ENCODE assay signal across 1 cellular context in the genomic region with DNA sequence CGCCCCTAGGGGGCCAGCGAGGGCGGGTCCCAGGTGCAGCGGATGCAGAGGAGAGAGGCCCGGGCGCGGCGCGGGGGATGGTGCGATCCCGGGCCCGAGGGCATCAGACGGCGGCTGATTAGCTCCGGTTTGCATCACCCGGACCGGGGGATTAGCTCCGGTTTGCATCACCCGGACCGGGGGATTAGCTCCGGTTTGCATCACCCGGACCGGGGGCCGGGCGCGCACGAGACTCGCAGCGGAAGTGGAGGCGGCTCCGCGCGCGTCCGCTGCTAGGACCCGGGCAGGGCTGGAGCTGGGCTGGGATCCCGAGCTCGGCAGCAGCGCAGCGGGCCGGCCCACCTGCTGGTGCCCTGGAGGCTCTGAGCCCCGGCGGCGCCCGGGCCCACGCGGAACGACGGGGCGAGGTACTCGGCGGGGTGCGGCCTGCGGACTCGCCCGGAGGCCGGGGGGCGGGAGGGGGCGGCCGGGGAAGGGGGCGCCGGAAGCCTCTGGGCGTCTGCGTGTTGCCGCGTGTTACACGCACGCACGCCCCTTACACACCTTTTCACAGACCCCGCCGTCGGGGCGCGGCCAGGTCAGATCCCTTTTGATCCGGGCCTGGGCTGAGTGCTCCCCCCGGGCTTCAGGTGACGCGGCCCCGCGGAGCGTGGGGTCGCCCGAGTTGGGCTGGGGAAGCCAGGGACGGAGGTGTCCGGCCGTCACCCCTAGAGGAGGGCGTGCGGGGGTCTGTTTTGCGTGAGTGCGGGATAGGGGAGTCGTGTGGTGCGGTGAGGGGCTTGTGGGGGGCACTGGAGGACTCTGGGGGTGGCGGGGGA.
TF ChIP-seq lines count a peak whose summit lies in the region.

No MANE protein-coding gene starts in this region.

TF ChIP-seq in K562, 482 proteins besides CTCF, POLR2A, EP300 and RAD21 (continued from another document and continues in another):
- TF ChIP-seq, protein P1, sequence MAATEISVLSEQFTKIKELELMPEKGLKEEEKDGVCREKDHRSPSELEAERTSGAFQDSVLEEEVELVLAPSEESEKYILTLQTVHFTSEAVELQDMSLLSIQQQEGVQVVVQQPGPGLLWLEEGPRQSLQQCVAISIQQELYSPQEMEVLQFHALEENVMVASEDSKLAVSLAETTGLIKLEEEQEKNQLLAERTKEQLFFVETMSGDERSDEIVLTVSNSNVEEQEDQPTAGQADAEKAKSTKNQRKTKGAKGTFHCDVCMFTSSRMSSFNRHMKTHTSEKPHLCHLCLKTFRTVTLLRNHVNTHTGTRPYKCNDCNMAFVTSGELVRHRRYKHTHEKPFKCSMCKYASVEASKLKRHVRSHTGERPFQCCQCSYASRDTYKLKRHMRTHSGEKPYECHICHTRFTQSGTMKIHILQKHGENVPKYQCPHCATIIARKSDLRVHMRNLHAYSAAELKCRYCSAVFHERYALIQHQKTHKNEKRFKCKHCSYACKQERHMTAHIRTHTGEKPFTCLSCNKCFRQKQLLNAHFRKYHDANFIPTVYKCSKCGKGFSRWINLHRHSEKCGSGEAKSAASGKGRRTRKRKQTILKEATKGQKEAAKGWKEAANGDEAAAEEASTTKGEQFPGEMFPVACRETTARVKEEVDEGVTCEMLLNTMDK (IDR thresholded peaks at IDR 0.05; ENCODE audit: borderline replicate concordance, insufficient read depth, low read depth, low read length, poor library complexity, severe bottlenecking), result peak; percentile 78
- TF ChIP-seq, protein P2, sequence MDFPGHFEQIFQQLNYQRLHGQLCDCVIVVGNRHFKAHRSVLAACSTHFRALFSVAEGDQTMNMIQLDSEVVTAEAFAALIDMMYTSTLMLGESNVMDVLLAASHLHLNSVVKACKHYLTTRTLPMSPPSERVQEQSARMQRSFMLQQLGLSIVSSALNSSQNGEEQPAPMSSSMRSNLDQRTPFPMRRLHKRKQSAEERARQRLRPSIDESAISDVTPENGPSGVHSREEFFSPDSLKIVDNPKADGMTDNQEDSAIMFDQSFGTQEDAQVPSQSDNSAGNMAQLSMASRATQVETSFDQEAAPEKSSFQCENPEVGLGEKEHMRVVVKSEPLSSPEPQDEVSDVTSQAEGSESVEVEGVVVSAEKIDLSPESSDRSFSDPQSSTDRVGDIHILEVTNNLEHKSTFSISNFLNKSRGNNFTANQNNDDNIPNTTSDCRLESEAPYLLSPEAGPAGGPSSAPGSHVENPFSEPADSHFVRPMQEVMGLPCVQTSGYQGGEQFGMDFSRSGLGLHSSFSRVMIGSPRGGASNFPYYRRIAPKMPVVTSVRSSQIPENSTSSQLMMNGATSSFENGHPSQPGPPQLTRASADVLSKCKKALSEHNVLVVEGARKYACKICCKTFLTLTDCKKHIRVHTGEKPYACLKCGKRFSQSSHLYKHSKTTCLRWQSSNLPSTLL (IDR thresholded peaks at IDR 0.05), result no peak
- TF ChIP-seq ZSCAN29 (IDR thresholded peaks at IDR 0.05) (peak; percentile 23; the same call in 1 of the 2 replicates), SAP30 (IDR thresholded peaks at IDR 0.05; ENCODE audit: borderline replicate concordance, insufficient read depth, low read depth, low read length, poor library complexity, severe bottlenecking) (peak; percentile 60), YY1 (IDR thresholded peaks at IDR 0.05; ENCODE audit: borderline replicate concordance in 1 of 3, control insufficient read depth in 1 of 3, extremely low read depth in 1 of 3, insufficient read depth in 3 of 3, insufficient read length in 1 of 3, insufficient replicate concordance in 2 of 3, low read depth in 1 of 3, low read length in 2 of 3) (peak in 1 of 3 experiments; percentile 53), SOX6 (IDR thresholded peaks at IDR 0.05) (peak; percentile 81), ZNF224 (CRISPR knock-in tag; IDR thresholded peaks at IDR 0.05) (no peak), ZNF134 (CRISPR knock-in tag; conservative IDR thresholded peaks at IDR 0.05) (no peak), ZNF41 (CRISPR knock-in tag; conservative IDR thresholded peaks at IDR 0.05) (0 out of 2 replicates have a peak, but pooled peaks have one; percentile 49), MEF2A (IDR thresholded peaks at IDR 0.05; ENCODE audit: control insufficient read depth, low read depth, low read length) (no peak), ADNP (tag; IDR thresholded peaks at IDR 0.05) (no peak), ZNF184 (CRISPR knock-in tag; IDR thresholded peaks at IDR 0.05) (no peak)
- TF ChIP-seq, protein P3, sequence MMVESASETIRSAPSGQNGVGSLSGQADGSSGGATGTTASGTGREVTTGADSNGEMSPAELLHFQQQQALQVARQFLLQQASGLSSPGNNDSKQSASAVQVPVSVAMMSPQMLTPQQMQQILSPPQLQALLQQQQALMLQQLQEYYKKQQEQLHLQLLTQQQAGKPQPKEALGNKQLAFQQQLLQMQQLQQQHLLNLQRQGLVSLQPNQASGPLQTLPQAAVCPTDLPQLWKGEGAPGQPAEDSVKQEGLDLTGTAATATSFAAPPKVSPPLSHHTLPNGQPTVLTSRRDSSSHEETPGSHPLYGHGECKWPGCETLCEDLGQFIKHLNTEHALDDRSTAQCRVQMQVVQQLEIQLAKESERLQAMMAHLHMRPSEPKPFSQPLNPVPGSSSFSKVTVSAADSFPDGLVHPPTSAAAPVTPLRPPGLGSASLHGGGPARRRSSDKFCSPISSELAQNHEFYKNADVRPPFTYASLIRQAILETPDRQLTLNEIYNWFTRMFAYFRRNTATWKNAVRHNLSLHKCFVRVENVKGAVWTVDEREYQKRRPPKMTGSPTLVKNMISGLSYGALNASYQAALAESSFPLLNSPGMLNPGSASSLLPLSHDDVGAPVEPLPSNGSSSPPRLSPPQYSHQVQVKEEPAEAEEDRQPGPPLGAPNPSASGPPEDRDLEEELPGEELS (CRISPR knock-in tag; IDR thresholded peaks at IDR 0.05; ENCODE audit: borderline replicate concordance), result peak; percentile 90
- TF ChIP-seq, protein P4, sequence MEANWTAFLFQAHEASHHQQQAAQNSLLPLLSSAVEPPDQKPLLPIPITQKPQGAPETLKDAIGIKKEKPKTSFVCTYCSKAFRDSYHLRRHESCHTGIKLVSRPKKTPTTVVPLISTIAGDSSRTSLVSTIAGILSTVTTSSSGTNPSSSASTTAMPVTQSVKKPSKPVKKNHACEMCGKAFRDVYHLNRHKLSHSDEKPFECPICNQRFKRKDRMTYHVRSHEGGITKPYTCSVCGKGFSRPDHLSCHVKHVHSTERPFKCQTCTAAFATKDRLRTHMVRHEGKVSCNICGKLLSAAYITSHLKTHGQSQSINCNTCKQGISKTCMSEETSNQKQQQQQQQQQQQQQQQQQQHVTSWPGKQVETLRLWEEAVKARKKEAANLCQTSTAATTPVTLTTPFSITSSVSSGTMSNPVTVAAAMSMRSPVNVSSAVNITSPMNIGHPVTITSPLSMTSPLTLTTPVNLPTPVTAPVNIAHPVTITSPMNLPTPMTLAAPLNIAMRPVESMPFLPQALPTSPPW (CRISPR knock-in tag; IDR thresholded peaks at IDR 0.05), result peak; percentile 60; the same call in 1 of the 2 replicates
- TF ChIP-seq, protein P5, sequence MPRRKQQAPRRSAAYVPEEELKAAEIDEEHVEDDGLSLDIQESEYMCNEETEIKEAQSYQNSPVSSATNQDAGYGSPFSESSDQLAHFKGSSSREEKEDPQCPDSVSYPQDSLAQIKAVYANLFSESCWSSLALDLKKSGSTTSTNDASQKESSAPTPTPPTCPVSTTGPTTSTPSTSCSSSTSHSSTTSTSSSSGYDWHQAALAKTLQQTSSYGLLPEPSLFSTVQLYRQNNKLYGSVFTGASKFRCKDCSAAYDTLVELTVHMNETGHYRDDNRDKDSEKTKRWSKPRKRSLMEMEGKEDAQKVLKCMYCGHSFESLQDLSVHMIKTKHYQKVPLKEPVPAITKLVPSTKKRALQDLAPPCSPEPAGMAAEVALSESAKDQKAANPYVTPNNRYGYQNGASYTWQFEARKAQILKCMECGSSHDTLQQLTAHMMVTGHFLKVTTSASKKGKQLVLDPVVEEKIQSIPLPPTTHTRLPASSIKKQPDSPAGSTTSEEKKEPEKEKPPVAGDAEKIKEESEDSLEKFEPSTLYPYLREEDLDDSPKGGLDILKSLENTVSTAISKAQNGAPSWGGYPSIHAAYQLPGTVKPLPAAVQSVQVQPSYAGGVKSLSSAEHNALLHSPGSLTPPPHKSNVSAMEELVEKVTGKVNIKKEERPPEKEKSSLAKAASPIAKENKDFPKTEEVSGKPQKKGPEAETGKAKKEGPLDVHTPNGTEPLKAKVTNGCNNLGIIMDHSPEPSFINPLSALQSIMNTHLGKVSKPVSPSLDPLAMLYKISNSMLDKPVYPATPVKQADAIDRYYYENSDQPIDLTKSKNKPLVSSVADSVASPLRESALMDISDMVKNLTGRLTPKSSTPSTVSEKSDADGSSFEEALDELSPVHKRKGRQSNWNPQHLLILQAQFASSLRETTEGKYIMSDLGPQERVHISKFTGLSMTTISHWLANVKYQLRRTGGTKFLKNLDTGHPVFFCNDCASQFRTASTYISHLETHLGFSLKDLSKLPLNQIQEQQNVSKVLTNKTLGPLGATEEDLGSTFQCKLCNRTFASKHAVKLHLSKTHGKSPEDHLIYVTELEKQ (CRISPR knock-in tag; IDR thresholded peaks at IDR 0.05), result no peak
- TF ChIP-seq, protein P6, sequence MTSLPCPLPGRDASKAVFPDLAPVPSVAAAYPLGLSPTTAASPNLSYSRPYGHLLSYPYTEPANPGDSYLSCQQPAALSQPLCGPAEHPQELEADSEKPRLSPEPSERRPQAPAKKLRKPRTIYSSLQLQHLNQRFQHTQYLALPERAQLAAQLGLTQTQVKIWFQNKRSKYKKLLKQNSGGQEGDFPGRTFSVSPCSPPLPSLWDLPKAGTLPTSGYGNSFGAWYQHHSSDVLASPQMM (CRISPR knock-in tag; IDR thresholded peaks at IDR 0.05), result no peak
- TF ChIP-seq, protein P7, sequence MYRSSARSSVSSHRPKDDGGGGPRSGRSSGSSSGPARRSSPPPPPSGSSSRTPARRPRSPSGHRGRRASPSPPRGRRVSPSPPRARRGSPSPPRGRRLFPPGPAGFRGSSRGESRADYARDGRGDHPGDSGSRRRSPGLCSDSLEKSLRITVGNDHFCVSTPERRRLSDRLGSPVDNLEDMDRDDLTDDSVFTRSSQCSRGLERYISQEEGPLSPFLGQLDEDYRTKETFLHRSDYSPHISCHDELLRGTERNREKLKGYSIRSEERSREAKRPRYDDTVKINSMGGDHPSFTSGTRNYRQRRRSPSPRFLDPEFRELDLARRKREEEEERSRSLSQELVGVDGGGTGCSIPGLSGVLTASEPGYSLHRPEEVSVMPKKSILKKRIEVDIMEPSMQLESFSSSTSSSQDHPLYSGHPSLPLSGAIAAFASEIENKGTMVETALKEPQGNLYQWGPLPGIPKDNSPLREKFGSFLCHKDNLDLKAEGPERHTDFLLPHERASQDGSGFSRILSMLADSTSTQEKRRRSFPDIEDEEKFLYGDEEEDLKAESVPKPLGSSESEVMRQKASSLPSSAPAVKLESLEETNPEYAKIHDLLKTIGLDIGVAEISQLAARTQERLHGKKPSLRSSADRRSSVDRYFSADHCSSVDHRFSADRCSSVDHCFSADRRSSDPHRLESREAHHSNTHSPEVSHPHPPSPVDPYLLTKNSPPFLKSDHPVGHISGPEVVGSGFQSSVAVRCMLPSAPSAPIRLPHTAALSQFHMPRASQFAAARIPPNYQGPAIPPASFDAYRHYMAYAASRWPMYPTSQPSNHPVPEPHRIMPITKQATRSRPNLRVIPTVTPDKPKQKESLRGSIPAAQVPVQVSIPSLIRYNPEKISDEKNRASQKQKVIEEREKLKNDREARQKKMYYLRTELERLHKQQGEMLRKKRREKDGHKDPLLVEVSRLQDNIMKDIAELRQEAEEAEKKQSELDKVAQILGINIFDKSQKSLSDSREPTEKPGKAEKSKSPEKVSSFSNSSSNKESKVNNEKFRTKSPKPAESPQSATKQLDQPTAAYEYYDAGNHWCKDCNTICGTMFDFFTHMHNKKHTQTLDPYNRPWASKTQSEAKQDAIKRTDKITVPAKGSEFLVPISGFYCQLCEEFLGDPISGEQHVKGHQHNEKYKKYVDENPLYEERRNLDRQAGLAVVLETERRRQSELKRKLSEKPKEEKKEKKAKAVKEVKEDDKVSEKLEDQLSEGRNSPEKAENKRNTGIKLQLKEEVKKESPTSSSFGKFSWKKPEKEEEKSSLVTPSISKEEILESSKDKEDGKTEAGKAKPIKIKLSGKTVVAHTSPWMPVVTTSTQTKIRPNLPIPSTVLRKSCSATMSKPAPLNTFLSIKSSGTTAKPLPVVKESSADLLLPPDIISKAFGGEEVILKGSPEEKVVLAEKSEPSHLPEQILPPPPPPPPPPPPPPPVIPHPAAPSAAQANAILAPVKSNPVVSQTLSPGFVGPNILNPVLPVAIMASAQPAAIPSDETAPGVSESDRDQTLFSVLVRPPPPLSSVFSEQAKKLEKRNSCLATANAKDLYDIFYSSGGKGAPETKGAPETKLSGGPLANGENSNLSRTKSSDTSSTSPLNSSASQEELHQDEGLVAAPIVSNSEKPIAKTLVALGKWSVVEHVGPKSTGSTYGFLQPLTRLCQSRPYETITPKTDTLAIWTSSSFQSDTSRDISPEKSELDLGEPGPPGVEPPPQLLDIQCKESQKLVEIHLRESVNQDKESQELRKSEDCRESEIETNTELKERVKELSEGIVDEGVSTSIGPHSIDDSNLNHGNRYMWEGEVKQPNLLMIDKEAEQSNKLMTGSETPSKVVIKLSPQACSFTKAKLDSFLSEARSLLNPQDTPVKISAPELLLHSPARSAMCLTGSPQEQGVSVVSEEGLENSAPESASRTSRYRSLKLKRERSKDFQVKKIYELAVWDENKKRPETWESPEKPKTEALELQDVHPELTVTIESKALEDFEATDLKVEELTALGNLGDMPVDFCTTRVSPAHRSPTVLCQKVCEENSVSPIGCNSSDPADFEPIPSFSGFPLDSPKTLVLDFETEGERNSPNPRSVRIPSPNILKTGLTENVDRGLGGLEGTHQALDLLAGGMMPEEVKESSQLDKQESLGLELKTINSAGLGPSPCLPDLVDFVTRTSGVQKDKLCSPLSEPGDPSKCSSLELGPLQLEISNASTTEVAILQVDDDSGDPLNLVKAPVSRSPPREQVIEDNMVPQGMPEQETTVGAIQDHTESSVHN (IDR thresholded peaks at IDR 0.05; ENCODE audit: borderline replicate concordance in 1 of 2, low read depth in 1 of 2), result peak in 1 of 2 experiments; percentile 74; a peak in 2 of 4 replicates
- TF ChIP-seq, protein P8, sequence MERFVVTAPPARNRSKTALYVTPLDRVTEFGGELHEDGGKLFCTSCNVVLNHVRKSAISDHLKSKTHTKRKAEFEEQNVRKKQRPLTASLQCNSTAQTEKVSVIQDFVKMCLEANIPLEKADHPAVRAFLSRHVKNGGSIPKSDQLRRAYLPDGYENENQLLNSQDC (CRISPR knock-in tag; IDR thresholded peaks at IDR 0.05), result no peak
- TF ChIP-seq, protein P9, sequence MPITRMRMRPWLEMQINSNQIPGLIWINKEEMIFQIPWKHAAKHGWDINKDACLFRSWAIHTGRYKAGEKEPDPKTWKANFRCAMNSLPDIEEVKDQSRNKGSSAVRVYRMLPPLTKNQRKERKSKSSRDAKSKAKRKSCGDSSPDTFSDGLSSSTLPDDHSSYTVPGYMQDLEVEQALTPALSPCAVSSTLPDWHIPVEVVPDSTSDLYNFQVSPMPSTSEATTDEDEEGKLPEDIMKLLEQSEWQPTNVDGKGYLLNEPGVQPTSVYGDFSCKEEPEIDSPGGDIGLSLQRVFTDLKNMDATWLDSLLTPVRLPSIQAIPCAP (CRISPR knock-in tag; IDR thresholded peaks at IDR 0.05; ENCODE audit: borderline replicate concordance), result no peak
- TF ChIP-seq, protein P10, sequence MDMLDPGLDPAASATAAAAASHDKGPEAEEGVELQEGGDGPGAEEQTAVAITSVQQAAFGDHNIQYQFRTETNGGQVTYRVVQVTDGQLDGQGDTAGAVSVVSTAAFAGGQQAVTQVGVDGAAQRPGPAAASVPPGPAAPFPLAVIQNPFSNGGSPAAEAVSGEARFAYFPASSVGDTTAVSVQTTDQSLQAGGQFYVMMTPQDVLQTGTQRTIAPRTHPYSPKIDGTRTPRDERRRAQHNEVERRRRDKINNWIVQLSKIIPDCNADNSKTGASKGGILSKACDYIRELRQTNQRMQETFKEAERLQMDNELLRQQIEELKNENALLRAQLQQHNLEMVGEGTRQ (CRISPR knock-in tag; IDR thresholded peaks at IDR 0.05), result no peak
